In the genomic region with DNA sequence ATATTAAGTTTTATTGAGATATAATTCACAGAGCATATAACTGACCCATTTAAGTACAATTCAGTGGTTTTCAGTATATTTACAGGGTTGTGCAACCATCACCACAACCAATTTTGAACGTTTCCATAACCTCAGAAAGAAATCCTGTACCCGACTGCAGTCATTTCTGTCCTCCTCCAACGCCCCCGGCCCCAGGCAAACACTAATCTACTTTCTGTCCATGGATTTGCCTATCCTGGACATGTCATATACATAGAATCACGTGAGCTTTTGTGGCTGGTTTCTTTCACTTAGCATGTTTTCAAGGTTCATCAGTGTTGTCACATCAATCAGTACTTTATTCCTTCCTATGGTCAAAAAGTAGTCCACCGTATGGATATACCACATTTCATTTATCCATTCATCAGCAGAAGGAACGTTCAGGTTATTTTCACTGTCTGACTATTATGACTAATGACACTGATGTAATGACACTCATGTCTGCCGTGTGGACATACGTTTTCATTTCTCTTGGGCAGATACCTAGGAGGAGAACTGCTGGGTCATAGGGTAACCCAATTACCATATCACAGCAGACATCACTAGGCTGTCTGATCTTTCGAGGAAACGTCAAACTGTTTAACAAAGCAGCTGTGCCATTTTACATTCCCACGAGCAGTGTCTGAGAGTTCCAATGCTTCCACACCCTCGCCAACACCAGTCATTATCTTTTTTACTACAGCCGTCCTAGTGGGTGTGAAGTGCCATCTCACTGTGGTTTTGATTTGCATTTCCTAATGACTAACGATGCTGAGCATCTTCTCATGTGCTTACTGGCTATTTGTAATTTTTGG, we compare ENCODE assay signal across 1 cellular context.
TF ChIP-seq lines count a peak whose summit lies in the region.

No MANE protein-coding gene starts in this region.

TF ChIP-seq in IMR-90, 13 proteins besides CTCF, POLR2A, EP300 and RAD21:
- TF ChIP-seq CEBPB (IDR thresholded peaks at IDR 0.05; ENCODE audit: low read depth, low read length) (peak; percentile 31; the same call in 1 of the 2 replicates), RCOR1 (IDR thresholded peaks at IDR 0.05; ENCODE audit: insufficient replicate concordance, low read length) (no peak), ELK1 (IDR thresholded peaks at IDR 0.05; ENCODE audit: borderline replicate concordance, low read depth, low read length) (no peak), MAFK (IDR thresholded peaks at IDR 0.05; ENCODE audit: low read depth, low read length) (no peak), CHD1 (IDR thresholded peaks at IDR 0.05; ENCODE audit: low read depth, low read length) (no peak), RFX5 (IDR thresholded peaks at IDR 0.05; ENCODE audit: low read depth, low read length) (no peak), MXI1 (IDR thresholded peaks at IDR 0.05; ENCODE audit: borderline replicate concordance, low read depth, low read length) (no peak)
